ENCODE assay signal across 1 cellular context in genomic region chr2:53786371-53787254, GRCh38.
TF ChIP-seq lines count a peak whose summit lies in the region.

TSS of gene ASB3 (minus strand) at chr2:53786953. CDS start at chr2:53765572, 21,381 bp downstream.
TSS of gene ERLEC1 (plus strand) at chr2:53787044. CDS start at chr2:53787211, 167 bp downstream.

TF ChIP-seq in K562, 482 proteins besides CTCF, POLR2A, EP300 and RAD21 (continued from another document and continues in another):
- TF ChIP-seq AFF1 (IDR thresholded peaks at IDR 0.05; ENCODE audit: low read depth in 1 of 2, partially characterized antibody in 2 of 2) (no peak), HNRNPK (IDR thresholded peaks at IDR 0.05; ENCODE audit: low read depth, low read length, poor library complexity, severe bottlenecking) (no peak), MED1 (CRISPR knock-in tag; IDR thresholded peaks at IDR 0.05; ENCODE audit: borderline replicate concordance) (no peak), ZNF586 (CRISPR knock-in tag; conservative IDR thresholded peaks at IDR 0.05) (no peak), MYBL2 (IDR thresholded peaks at IDR 0.05; ENCODE audit: low read depth) (no peak), MYBL2 (CRISPR knock-in tag; IDR thresholded peaks at IDR 0.05; ENCODE audit: borderline replicate concordance) (no peak), ZNF232 (CRISPR knock-in tag; IDR thresholded peaks at IDR 0.05) (0 out of 2 replicates have a peak, but pooled peaks have one; percentile 78), C11orf30 (IDR thresholded peaks at IDR 0.05; ENCODE audit: low read depth) (peak; percentile 86), THRA (IDR thresholded peaks at IDR 0.05) (no peak), ZBTB33 (CRISPR knock-in tag; IDR thresholded peaks at IDR 0.05) (peak; percentile 23; the same call in 1 of the 2 replicates), ZNF174 (CRISPR knock-in tag; IDR thresholded peaks at IDR 0.05) (no peak), RBM17 (IDR thresholded peaks at IDR 0.05; ENCODE audit: borderline replicate concordance, low read depth, low read length) (no peak), RBM25 (IDR thresholded peaks at IDR 0.05; ENCODE audit: low read depth, low read length, severe bottlenecking) (no peak), ZNF707 (CRISPR knock-in tag; conservative IDR thresholded peaks at IDR 0.05) (no peak), FOXJ3 (CRISPR knock-in tag; IDR thresholded peaks at IDR 0.05) (no peak), ZNF133 (CRISPR knock-in tag; IDR thresholded peaks at IDR 0.05) (no peak), KDM4B (IDR thresholded peaks at IDR 0.05; ENCODE audit: borderline replicate concordance in 2 of 2, low read depth in 1 of 2) (peak in 1 of 2 experiments; percentile 96; a peak in 2 of 4 replicates), CREM (IDR thresholded peaks at IDR 0.05; ENCODE audit: low read depth) (peak; percentile 88), MEF2A (IDR thresholded peaks at IDR 0.05; ENCODE audit: control insufficient read depth, low read depth, low read length) (no peak), GTF2B (IDR thresholded peaks at IDR 0.05; ENCODE audit: extremely low read depth, insufficient read length) (no peak), DMBX1 (CRISPR knock-in tag; IDR thresholded peaks at IDR 0.05; ENCODE audit: borderline replicate concordance) (no peak), TEAD2 (tag; IDR thresholded peaks at IDR 0.05) (no peak), ETS1 (conservative IDR thresholded peaks at IDR 0.05; ENCODE audit: control insufficient read depth, low read depth, low read length) (peak; percentile 87), TCFL5 (CRISPR knock-in tag; conservative IDR thresholded peaks at IDR 0.05) (no peak), ZNF644 (tag; IDR thresholded peaks at IDR 0.05; ENCODE audit: low read depth) (no peak), ILK (tag; IDR thresholded peaks at IDR 0.05; ENCODE audit: borderline replicate concordance, low read depth) (no peak), ZEB2 (IDR thresholded peaks at IDR 0.05) (no peak), RHOXF2B (CRISPR knock-in tag; conservative IDR thresholded peaks at IDR 0.05) (no peak), NFRKB (IDR thresholded peaks at IDR 0.05; ENCODE audit: low read depth) (peak; percentile 68), ZNF696 (CRISPR knock-in tag; conservative IDR thresholded peaks at IDR 0.05) (no peak), KLF1 (tag; IDR thresholded peaks at IDR 0.05) (no peak), FOXM1 (IDR thresholded peaks at IDR 0.05; ENCODE audit: low read depth) (no peak), FOXM1 (CRISPR knock-in tag; IDR thresholded peaks at IDR 0.05; ENCODE audit: low read depth) (no peak), CBFA2T2 (conservative IDR thresholded peaks at IDR 0.05) (no peak), PATZ1 (CRISPR knock-in tag; IDR thresholded peaks at IDR 0.05; ENCODE audit: borderline replicate concordance) (no peak), ZNF140 (CRISPR knock-in tag; IDR thresholded peaks at IDR 0.05) (no peak), CBX5 (IDR thresholded peaks at IDR 0.05; ENCODE audit: borderline replicate concordance, low read depth) (0 out of 2 replicates have a peak, but pooled peaks have one; percentile 47), PHF8 (IDR thresholded peaks at IDR 0.05; ENCODE audit: borderline replicate concordance, low read length) (peak; percentile 89; the same call in 1 of the 2 replicates), VEZF1 (CRISPR knock-in tag; IDR thresholded peaks at IDR 0.05) (peak; percentile 84), ATF2 (CRISPR knock-in tag; IDR thresholded peaks at IDR 0.05) (no peak), LEF1 (IDR thresholded peaks at IDR 0.05) (no peak), CBFA2T3 (IDR thresholded peaks at IDR 0.05) (no peak), EWSR1 (IDR thresholded peaks at IDR 0.05; ENCODE audit: borderline replicate concordance, low read depth, partially characterized antibody) (no peak), CHD1 (IDR thresholded peaks at IDR 0.05; ENCODE audit: low read length) (no peak), HEY1 (CRISPR knock-in tag; IDR thresholded peaks at IDR 0.05; ENCODE audit: borderline replicate concordance) (no peak), HDAC1 (IDR thresholded peaks at IDR 0.05) (peak in 1 of 2 experiments; percentile 66; a peak in 2 of 4 replicates), DLX4 (CRISPR knock-in tag; IDR thresholded peaks at IDR 0.05) (no peak), OTX1 (CRISPR knock-in tag; IDR thresholded peaks at IDR 0.05) (no peak), ZNF780A (CRISPR knock-in tag; IDR thresholded peaks at IDR 0.05) (no peak), STAT6 (CRISPR knock-in tag; IDR thresholded peaks at IDR 0.05) (no peak)
